Comparison of ENCODE assay signal across 13 cellular contexts in the genomic region with DNA sequence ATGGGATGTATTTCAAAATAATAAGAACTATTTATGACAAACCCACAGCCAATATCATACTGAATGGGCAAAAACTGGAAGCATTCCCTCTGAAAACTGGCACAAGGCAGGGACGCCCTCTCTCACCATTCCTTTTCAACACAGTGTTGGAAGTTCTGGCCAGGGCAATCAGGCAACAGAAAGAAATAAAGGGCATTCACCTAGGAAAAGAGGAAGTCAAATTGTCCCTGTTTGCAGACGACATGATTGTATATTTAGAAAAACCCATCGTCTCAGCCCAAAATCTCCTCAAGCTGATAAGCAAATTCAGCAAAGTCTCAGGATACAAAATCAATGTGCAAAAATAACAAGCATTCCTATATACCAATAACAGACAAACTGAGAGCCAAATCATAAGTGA. TPM values are rescaled to one million over a fixed set of nuclear protein-coding genes. Genes with fewer than 3 reads are reported as not detected.
"Had no signal": no experiment of that assay in that cellular context is flagged by ENCODE, and none has a peak within 500 bp of the region (broad histone marks: within the 10 kb centered on the region; RNA-seq: fewer than 3 reads in every experiment).

No MANE protein-coding gene starts in this region.

RNA-seq across cellular contexts. Expression of a gene that starts 42.3 kb away (rescaled TPM):
- total RNA-seq: naive thymus-derived CD8-positive, alpha-beta T cell; natural killer cell treated with Interleukin-12 subunit alpha and Interleukin-12 subunit beta and Interleukin-15 and Interleukin-18, amount 100 ng/mL, for 72 hours; neural crest cell; omental fat pad; osteoblast; osteocyte; pancreas; progenitor cell of endocrine pancreas; pulmonary artery endothelial cell; renal cortical epithelial cell; right lobe of liver; skeletal muscle tissue had no signal
- polyA plus RNA-seq: naive thymus-derived CD8-positive, alpha-beta T cell; pancreas; small intestine had no signal
